ENCODE assay signal across 8 cellular contexts in the genomic region with DNA sequence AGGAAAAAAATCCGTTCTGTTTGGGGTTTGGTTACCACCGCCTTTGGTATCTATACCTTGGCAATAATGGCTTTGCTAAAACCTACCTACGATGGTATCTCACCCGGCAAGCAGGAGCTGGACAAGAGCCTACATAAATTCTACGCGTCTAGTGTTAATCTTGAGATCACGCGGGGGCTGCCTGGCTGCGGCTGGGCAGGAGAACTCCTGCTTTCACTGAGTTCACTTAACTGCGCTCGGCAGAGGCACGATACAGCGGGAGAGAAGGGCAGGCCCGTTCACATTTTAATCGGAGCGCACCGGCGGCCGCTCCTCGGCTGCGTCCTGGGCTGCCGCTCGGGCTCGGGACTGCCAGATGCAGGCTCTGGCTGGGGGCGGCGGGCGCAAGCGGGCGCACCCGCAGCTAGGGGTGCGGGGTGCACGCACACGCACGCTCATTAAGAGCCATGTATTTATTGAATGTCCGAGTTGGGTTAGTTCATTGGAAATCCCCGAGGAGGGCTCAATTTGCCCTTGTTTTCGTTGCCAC. TPM values are rescaled to one million over a fixed set of nuclear protein-coding genes. Genes with fewer than 3 reads are reported as not detected.
DNase-seq lines count a peak whose midpoint lies in the region; ATAC-seq and TF ChIP-seq lines count a peak whose summit lies in the region.

No MANE protein-coding gene starts in this region.

- peaks cover 28% of the 10 kb centered on the region for H3K4me1 ChIP-seq in mucosa of descending colon (ENCODE audit: low read depth)

- H3K27me3 Mint-ChIP-seq in brain, result peaks cover 57% of the 10 kb centered on the region

- peaks cover 13% of the 10 kb centered on the region for H3K36me3 Mint-ChIP-seq in brain

- peak overlapping the region; percentile 89 to 98 (median 95) for H3K4me3 Mint-ChIP-seq in brain

- ATAC-seq in mucosa of descending colon (no peak), HG03469 (IDR thresholded peaks at IDR 0.05; ENCODE audit: unreplicated experiment) (no peak)

- H3K4me3 ChIP-seq in HL-60 (replicated peaks; ENCODE audit: insufficient read depth, low read length), result peak overlapping the region; percentile 23
- no peak overlapping the region for H3K4me3 ChIP-seq in mucosa of descending colon

- H3K4me1 Mint-ChIP-seq in brain, result peaks cover 21% of the 10 kb centered on the region

- peaks cover 0 to 29% (median 0%) of the 10 kb centered on the region in 5 experiments for H3K9me3 Mint-ChIP-seq in brain

- H3K9me3 ChIP-seq in mucosa of descending colon, result no peaks in the 10 kb centered on the region

- H3K27me3 ChIP-seq in HL-60 (ENCODE audit: insufficient read depth, poor library complexity, severe bottlenecking), result peaks cover 64% of the 10 kb centered on the region

- TF ChIP-seq CTCF in HL-60 (IDR thresholded peaks at IDR 0.05; ENCODE audit: insufficient read depth, low read length), result no peak
- no peak for TF ChIP-seq CTCF in brain (conservative IDR thresholded peaks at IDR 0.05)
- no peak for TF ChIP-seq CTCF in mucosa of descending colon (IDR thresholded peaks at IDR 0.05)

- no peaks in the 10 kb centered on the region for H3K36me3 ChIP-seq in mucosa of descending colon (ENCODE audit: low read depth)

- no peak overlapping the region for H3K27ac ChIP-seq in HL-60 (replicated peaks)

- peak; percentile 68 for DNase-seq in Ammon's horn (ENCODE audit: low spot score)
- no peak for DNase-seq in HL-60 (ENCODE audit: low read depth in 1 of 2, low spot score in 1 of 2)
- peak in 2 of 3 donors; percentile 35 to 37 for DNase-seq in mucosa of descending colon
- no peak for DNase-seq in SK-N-DZ (ENCODE audit: low spot score)
- no peak for DNase-seq in activated CD4-positive, alpha-beta T cell treated with anti-CD3 and anti-CD28 coated beads for 1 hour
- DNase-seq in central memory CD4-positive, alpha-beta T cell, result no peak

- intact Hi-C loops in mucosa of descending colon (cut with DNase I, micrococcal nuclease), result no loop called here

- H3K27ac Mint-ChIP-seq in brain, result peak overlapping the region; percentile 99 to 100 (median 99)

RNA-seq across cellular contexts. Expression of gene POU3F3, which starts 1.7 kb away (rescaled TPM):
- polyA plus RNA-seq in brain (ENCODE audit: insufficient read depth, low read depth, low replicate concordance), result 23.8 TPM
- total RNA-seq in mucosa of descending colon, result 1 to 10 TPM in 1 of 3 donors, under 1 TPM in 2; 0.12 to 1.4 (median 0.14) TPM
- 0.19 TPM in 1 of 2 replicates, not detected in the other for polyA plus RNA-seq in SK-N-DZ (2014; cell fraction: cytosol; rRNA removed)
- 0.26 TPM in 1 of 2 replicates, not detected in the other for polyA plus RNA-seq in SK-N-DZ (2014; cell fraction: nucleus; rRNA removed)

Comparison
In these comparisons a context has a peak if more than half of its experiments do, and no peak if none do; other contexts are left out.
1. DNase-seq: peak in Ammon's horn (single experiment) and mucosa of descending colon (2 of 3); none in HL-60 (0 of 2), SK-N-DZ (single experiment), activated CD4-positive, alpha-beta T cell treated with anti-CD3 and anti-CD28 coated beads for 1 hour (single experiment) and central memory CD4-positive, alpha-beta T cell (single experiment).